8 cellular contexts compared by ENCODE assay signal in the genomic region with DNA sequence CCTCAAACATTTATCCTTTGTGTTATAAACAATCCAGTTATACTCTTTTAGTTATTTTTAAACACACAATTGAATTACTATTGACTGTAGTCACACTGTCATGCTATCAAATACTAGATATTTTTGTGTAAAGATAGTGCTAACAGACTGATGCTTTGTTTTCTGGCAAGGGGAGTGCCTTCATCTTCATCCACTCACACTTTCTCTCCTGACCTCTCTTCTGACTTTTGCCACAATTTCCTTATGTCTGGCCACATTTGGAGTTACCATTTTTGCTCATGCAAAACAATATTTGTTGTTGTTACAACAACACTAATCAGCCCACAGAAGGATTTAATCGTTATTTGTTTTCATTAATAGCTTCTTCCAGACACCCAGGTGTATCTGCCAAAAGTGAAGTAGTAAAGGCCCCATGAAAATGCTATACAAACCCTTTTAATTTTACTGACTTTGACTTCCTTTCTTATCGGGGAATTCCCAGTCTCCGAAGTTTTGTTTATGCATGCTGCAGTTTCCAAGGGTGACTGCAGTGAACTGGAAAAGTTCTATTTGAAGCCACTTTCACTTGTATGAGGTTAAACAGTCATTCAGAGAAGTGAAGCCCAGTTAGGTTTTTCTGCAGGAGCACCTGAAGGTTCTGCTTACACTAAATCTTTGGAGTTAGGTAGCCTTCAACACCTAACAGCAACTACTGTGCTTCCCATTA.
DNase-seq lines count a peak whose midpoint lies in the region; ATAC-seq and TF ChIP-seq lines count a peak whose summit lies in the region.

No MANE protein-coding gene starts in this region.

- ATAC-seq in activated T-cell treated with anti-CD3 and anti-CD28 coated beads, Interleukin-2, amount 50 U/mL, for 72 hours (replicated peaks in 1 of 2), result no peak
- peak; percentile 93 for ATAC-seq in HG03159 (IDR thresholded peaks at IDR 0.05; ENCODE audit: unreplicated experiment)
- no peak for ATAC-seq in CD8-positive, alpha-beta T cell

- no peaks in the 10 kb centered on the region for H3K27me3 ChIP-seq in thyroid gland
- H3K27me3 ChIP-seq in CD8-positive, alpha-beta T cell (ENCODE audit: insufficient read depth, low read length), result no peaks in the 10 kb centered on the region

- no peak for TF ChIP-seq POLR2A in thyroid gland (IDR thresholded peaks at IDR 0.05)

- no peaks in the 10 kb centered on the region for H3K36me3 ChIP-seq in thyroid gland
- H3K36me3 ChIP-seq in CD8-positive, alpha-beta T cell (ENCODE audit: insufficient read depth, low read length), result no peaks in the 10 kb centered on the region

- peaks cover 6 to 13% of the 10 kb centered on the region in 2 donors for H3K4me1 ChIP-seq in thyroid gland
- no peaks in the 10 kb centered on the region for H3K4me1 ChIP-seq in CD8-positive, alpha-beta T cell (ENCODE audit: insufficient read depth, low read length)

- TF ChIP-seq CTCF in thyroid gland (IDR thresholded peaks at IDR 0.05) (no peak), glutamatergic neuron (IDR thresholded peaks at IDR 0.05; ENCODE audit: partially characterized antibody, unreplicated experiment) (no peak)
- TF ChIP-seq CTCF in CD8-positive, alpha-beta T cell (IDR thresholded peaks at IDR 0.05), result no peak

- POLR2A ChIA-PET in CD8-positive, alpha-beta T cell (lab: Charles Lee), result no interaction called here

- CTCF ChIA-PET in CD8-positive, alpha-beta T cell (lab: Charles Lee), result no interaction called here

- peaks cover 5% of the 10 kb centered on the region for H3K4me1 Mint-ChIP-seq in activated T-cell treated with anti-CD3 and anti-CD28 coated beads, Interleukin-2, amount 50 U/mL, for 72 hours (ENCODE audit: low read depth)
- no peaks in the 10 kb centered on the region for H3K4me1 Mint-ChIP-seq in glutamatergic neuron (ENCODE audit: low read depth, unreplicated experiment)
- H3K4me1 Mint-ChIP-seq in CD8-positive, alpha-beta T cell (ENCODE audit: low read depth), result no peaks in the 10 kb centered on the region

- peaks cover 0 to 3% of the 10 kb centered on the region in 2 donors for H3K9me3 Mint-ChIP-seq in activated T-cell treated with anti-CD3 and anti-CD28 coated beads, Interleukin-2, amount 50 U/mL, for 72 hours
- H3K9me3 Mint-ChIP-seq in glutamatergic neuron (ENCODE audit: unreplicated experiment), result peaks cover 1% of the 10 kb centered on the region
- peaks cover 9% of the 10 kb centered on the region for H3K9me3 Mint-ChIP-seq in CD8-positive, alpha-beta T cell

- intact Hi-C loops in thyroid gland (cut with DNase I), result no loop called here
- intact Hi-C loops in CD8-positive, alpha-beta T cell (cut with DNase I, micrococcal nuclease), result no loop called here

- H3K27ac Mint-ChIP-seq in activated T-cell treated with anti-CD3 and anti-CD28 coated beads, Interleukin-2, amount 50 U/mL, for 72 hours, result peak overlapping the region; percentile 14
- H3K27ac Mint-ChIP-seq in glutamatergic neuron (ENCODE audit: unreplicated experiment), result no peak overlapping the region
- H3K27ac Mint-ChIP-seq in CD8-positive, alpha-beta T cell, result no peak overlapping the region

- no peak overlapping the region for H3K4me3 ChIP-seq in thyroid gland (replicated peaks in 1 of 3)
- H3K4me3 ChIP-seq in CD8-positive, alpha-beta T cell (ENCODE audit: low read depth, low read length), result no peak overlapping the region

- peaks cover 0 to 6% of the 10 kb centered on the region in 2 donors for H3K36me3 Mint-ChIP-seq in activated T-cell treated with anti-CD3 and anti-CD28 coated beads, Interleukin-2, amount 50 U/mL, for 72 hours (ENCODE audit: insufficient read depth in 2 of 2)
- H3K36me3 Mint-ChIP-seq in glutamatergic neuron (ENCODE audit: unreplicated experiment), result no peaks in the 10 kb centered on the region
- H3K36me3 Mint-ChIP-seq in CD8-positive, alpha-beta T cell, result no peaks in the 10 kb centered on the region

- H3K27ac ChIP-seq in thyroid gland, result peak overlapping the region in 1 of 3 donors; percentile 81
- H3K27ac ChIP-seq in CD8-positive, alpha-beta T cell (ENCODE audit: low read depth, low read length), result no peak overlapping the region

- DNase-seq in activated T-cell treated with anti-CD3 and anti-CD28 coated beads, Interleukin-2, amount 50 U/mL, for 72 hours, result no peak
- no peak for DNase-seq in activated T-cell treated with anti-CD3 and anti-CD28 coated beads for 4 hours
- DNase-seq in dermis microvascular lymphatic vessel endothelial cell (ENCODE audit: low read depth in 2 of 2), result peak; percentile 47 to 64
- DNase-seq in thyroid gland, result peak; percentile 31 to 40
- no peak for DNase-seq in AML-193 (lab: John Stamatoyannopoulos, UW)
- no peak for DNase-seq in glutamatergic neuron
- no peak for DNase-seq in CD8-positive, alpha-beta T cell

- H3K4me3 Mint-ChIP-seq in activated T-cell treated with anti-CD3 and anti-CD28 coated beads, Interleukin-2, amount 50 U/mL, for 72 hours, result no peak overlapping the region
- H3K4me3 Mint-ChIP-seq in glutamatergic neuron (ENCODE audit: unreplicated experiment), result no peak overlapping the region
- no peak overlapping the region for H3K4me3 Mint-ChIP-seq in CD8-positive, alpha-beta T cell

- WGBS in thyroid gland, 2 donors, result 3 to 8% methylated on average over 3 of the region's 3 CpGs

- H3K27me3 Mint-ChIP-seq in activated T-cell treated with anti-CD3 and anti-CD28 coated beads, Interleukin-2, amount 50 U/mL, for 72 hours (ENCODE audit: low read depth), result peaks cover 28% of the 10 kb centered on the region
- no peaks in the 10 kb centered on the region for H3K27me3 Mint-ChIP-seq in glutamatergic neuron (ENCODE audit: unreplicated experiment)
- H3K27me3 Mint-ChIP-seq in CD8-positive, alpha-beta T cell (ENCODE audit: low read depth), result peaks cover 4% of the 10 kb centered on the region

- H3K9me3 ChIP-seq in thyroid gland, result no peaks in the 10 kb centered on the region
- no peaks in the 10 kb centered on the region for H3K9me3 ChIP-seq in CD8-positive, alpha-beta T cell (ENCODE audit: low read length)

Comparison
In these comparisons a context has a peak if more than half of its experiments do, and no peak if none do; other contexts are left out.
1. DNase-seq: peak in dermis microvascular lymphatic vessel endothelial cell (2 of 2) and thyroid gland (2 of 2); none in activated T-cell treated with anti-CD3 and anti-CD28 coated beads, Interleukin-2, amount 50 U/mL, for 72 hours (0 of 2), activated T-cell treated with anti-CD3 and anti-CD28 coated beads for 4 hours (single experiment), AML-193 (0 of 2), glutamatergic neuron (single experiment) and CD8-positive, alpha-beta T cell (0 of 7).